1 cellular context compared by ENCODE assay signal in the genomic region with DNA sequence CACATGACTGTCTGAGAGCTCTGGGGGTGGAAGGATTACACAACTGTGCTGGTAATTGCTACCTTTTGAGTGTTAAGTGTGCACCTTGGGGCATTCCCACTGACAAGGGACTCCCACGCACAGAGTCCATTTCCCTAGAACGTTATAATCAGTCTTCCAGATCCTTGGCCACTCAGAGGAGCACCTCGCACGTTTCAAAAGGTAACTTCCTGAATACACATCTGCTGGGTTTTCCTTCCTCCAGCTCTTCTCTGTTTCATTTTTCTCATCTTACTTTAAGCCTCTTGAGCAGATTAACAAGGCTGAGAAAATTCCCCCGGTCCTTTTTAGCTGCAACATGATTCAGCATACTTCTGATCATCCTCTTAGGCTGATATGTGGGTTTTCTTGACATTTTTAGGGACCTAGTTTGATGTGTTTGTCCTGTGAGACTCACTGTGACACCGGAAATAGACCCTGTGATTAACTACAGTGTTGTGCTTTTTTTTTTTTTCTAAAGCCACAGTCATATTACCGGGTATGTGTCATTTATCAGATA.
TF ChIP-seq lines count a peak whose summit lies in the region.

No MANE protein-coding gene starts in this region.

TF ChIP-seq in GM12878, 131 proteins besides CTCF, POLR2A, EP300 and RAD21 (continued from another document):
- TF ChIP-seq, protein P1, sequence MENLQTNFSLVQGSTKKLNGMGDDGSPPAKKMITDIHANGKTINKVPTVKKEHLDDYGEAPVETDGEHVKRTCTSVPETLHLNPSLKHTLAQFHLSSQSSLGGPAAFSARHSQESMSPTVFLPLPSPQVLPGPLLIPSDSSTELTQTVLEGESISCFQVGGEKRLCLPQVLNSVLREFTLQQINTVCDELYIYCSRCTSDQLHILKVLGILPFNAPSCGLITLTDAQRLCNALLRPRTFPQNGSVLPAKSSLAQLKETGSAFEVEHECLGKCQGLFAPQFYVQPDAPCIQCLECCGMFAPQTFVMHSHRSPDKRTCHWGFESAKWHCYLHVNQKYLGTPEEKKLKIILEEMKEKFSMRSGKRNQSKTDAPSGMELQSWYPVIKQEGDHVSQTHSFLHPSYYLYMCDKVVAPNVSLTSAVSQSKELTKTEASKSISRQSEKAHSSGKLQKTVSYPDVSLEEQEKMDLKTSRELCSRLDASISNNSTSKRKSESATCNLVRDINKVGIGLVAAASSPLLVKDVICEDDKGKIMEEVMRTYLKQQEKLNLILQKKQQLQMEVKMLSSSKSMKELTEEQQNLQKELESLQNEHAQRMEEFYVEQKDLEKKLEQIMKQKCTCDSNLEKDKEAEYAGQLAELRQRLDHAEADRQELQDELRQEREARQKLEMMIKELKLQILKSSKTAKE (IDR thresholded peaks at IDR 0.05; ENCODE audit: low read depth, poor library complexity, severe bottlenecking): peak; percentile 21
- peak; percentile 64 for TF ChIP-seq KLF5 (IDR thresholded peaks at IDR 0.05; ENCODE audit: partially characterized antibody)
- TF ChIP-seq IRF4 (IDR thresholded peaks at IDR 0.05; ENCODE audit: low read depth, low read length): peak; percentile 32; the same call in 1 of the 2 replicates
- TF ChIP-seq DPF2 (IDR thresholded peaks at IDR 0.05): peak; percentile 58; the same call in 1 of the 2 replicates
- peak; percentile 94 for TF ChIP-seq IKZF1 (conservative IDR thresholded peaks at IDR 0.05)
- TF ChIP-seq PAX5 (IDR thresholded peaks at IDR 0.05; ENCODE audit: borderline replicate concordance, low read depth, low read length): peak; percentile 60; the same call in 1 of the 2 replicates
- TF ChIP-seq, protein P2, sequence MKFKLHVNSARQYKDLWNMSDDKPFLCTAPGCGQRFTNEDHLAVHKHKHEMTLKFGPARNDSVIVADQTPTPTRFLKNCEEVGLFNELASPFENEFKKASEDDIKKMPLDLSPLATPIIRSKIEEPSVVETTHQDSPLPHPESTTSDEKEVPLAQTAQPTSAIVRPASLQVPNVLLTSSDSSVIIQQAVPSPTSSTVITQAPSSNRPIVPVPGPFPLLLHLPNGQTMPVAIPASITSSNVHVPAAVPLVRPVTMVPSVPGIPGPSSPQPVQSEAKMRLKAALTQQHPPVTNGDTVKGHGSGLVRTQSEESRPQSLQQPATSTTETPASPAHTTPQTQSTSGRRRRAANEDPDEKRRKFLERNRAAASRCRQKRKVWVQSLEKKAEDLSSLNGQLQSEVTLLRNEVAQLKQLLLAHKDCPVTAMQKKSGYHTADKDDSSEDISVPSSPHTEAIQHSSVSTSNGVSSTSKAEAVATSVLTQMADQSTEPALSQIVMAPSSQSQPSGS (IDR thresholded peaks at IDR 0.05; ENCODE audit: low read length): peak; percentile 93
- no peak for TF ChIP-seq TARDBP (IDR thresholded peaks at IDR 0.05; ENCODE audit: borderline replicate concordance)
- TF ChIP-seq STAT3 (IDR thresholded peaks at IDR 0.05; ENCODE audit: low read depth, low read length): peak; percentile 10; the same call in 1 of the 2 replicates
- TF ChIP-seq PML (IDR thresholded peaks at IDR 0.05; ENCODE audit: low read length): peak; percentile 49; the same call in 1 of the 2 replicates
- TF ChIP-seq KDM1A (IDR thresholded peaks at IDR 0.05; ENCODE audit: borderline replicate concordance): no peak
- TF ChIP-seq SPI1 (IDR thresholded peaks at IDR 0.05; ENCODE audit: borderline replicate concordance, insufficient read depth, low read depth, low read length): 0 out of 2 replicates have a peak, but pooled peaks have one; percentile 35
- TF ChIP-seq, protein P3, sequence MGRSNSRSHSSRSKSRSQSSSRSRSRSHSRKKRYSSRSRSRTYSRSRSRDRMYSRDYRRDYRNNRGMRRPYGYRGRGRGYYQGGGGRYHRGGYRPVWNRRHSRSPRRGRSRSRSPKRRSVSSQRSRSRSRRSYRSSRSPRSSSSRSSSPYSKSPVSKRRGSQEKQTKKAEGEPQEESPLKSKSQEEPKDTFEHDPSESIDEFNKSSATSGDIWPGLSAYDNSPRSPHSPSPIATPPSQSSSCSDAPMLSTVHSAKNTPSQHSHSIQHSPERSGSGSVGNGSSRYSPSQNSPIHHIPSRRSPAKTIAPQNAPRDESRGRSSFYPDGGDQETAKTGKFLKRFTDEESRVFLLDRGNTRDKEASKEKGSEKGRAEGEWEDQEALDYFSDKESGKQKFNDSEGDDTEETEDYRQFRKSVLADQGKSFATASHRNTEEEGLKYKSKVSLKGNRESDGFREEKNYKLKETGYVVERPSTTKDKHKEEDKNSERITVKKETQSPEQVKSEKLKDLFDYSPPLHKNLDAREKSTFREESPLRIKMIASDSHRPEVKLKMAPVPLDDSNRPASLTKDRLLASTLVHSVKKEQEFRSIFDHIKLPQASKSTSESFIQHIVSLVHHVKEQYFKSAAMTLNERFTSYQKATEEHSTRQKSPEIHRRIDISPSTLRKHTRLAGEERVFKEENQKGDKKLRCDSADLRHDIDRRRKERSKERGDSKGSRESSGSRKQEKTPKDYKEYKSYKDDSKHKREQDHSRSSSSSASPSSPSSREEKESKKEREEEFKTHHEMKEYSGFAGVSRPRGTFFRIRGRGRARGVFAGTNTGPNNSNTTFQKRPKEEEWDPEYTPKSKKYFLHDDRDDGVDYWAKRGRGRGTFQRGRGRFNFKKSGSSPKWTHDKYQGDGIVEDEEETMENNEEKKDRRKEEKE (IDR thresholded peaks at IDR 0.05): no peak
- peak; percentile 90 for TF ChIP-seq FOXM1 (IDR thresholded peaks at IDR 0.05; ENCODE audit: low read depth, low read length)
- TF ChIP-seq ETV6 (conservative IDR thresholded peaks at IDR 0.05 in 1 of 2, IDR thresholded peaks at IDR 0.05 in 1 of 2; ENCODE audit: borderline replicate concordance in 1 of 2, low read depth in 1 of 2): peak in 1 of 2 experiments; percentile 89; a peak in 1 of 4 replicates
- TF ChIP-seq GABPA (IDR thresholded peaks at IDR 0.05; ENCODE audit: low read depth): 0 out of 2 replicates have a peak, but pooled peaks have one; percentile 45
- TF ChIP-seq, protein P4, sequence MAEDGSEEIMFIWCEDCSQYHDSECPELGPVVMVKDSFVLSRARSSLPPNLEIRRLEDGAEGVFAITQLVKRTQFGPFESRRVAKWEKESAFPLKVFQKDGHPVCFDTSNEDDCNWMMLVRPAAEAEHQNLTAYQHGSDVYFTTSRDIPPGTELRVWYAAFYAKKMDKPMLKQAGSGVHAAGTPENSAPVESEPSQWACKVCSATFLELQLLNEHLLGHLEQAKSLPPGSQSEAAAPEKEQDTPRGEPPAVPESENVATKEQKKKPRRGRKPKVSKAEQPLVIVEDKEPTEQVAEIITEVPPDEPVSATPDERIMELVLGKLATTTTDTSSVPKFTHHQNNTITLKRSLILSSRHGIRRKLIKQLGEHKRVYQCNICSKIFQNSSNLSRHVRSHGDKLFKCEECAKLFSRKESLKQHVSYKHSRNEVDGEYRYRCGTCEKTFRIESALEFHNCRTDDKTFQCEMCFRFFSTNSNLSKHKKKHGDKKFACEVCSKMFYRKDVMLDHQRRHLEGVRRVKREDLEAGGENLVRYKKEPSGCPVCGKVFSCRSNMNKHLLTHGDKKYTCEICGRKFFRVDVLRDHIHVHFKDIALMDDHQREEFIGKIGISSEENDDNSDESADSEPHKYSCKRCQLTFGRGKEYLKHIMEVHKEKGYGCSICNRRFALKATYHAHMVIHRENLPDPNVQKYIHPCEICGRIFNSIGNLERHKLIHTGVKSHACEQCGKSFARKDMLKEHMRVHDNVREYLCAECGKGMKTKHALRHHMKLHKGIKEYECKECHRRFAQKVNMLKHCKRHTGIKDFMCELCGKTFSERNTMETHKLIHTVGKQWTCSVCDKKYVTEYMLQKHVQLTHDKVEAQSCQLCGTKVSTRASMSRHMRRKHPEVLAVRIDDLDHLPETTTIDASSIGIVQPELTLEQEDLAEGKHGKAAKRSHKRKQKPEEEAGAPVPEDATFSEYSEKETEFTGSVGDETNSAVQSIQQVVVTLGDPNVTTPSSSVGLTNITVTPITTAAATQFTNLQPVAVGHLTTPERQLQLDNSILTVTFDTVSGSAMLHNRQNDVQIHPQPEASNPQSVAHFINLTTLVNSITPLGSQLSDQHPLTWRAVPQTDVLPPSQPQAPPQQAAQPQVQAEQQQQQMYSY (CRISPR knock-in tag; IDR thresholded peaks at IDR 0.05): no peak
- TF ChIP-seq ESRRA (IDR thresholded peaks at IDR 0.05; ENCODE audit: low read length): no peak
- TF ChIP-seq CBX5 (IDR thresholded peaks at IDR 0.05; ENCODE audit: low read depth): peak; percentile 97
